In genomic region chr7:44511863-44512468, GRCh38 we compare ENCODE assay signal across 20 cellular contexts. TPM values are rescaled to one million over a fixed set of nuclear protein-coding genes. Genes with fewer than 3 reads are reported as not detected.
DNase-seq lines count a peak whose midpoint lies in the region; ATAC-seq, FAIRE-seq and TF ChIP-seq lines count a peak whose summit lies in the region.
"Had no signal": no experiment of that assay in that cellular context is flagged by ENCODE, and none has a peak within 500 bp of the region (broad histone marks: within the 10 kb centered on the region; RNA-seq: fewer than 3 reads in every experiment).

No MANE protein-coding gene starts in this region.

- H3K79me2 ChIP-seq in MM.1S (ENCODE audit: low read length) (no peaks in the 10 kb centered on the region), K562 (ENCODE audit: control insufficient read depth, insufficient read depth, low read length) (no peaks in the 10 kb centered on the region)

- TF ChIP-seq CTCF in MM.1S (IDR thresholded peaks at IDR 0.05; ENCODE audit: low read length) (no peak), K562 (IDR thresholded peaks at IDR 0.05 in 2 of 3, conservative IDR thresholded peaks at IDR 0.05 in 1 of 3; ENCODE audit: insufficient read depth in 2 of 3, low read depth in 1 of 3, low read length in 3 of 3) (no peak), right lobe of liver (IDR thresholded peaks at IDR 0.05) (no peak), testis (IDR thresholded peaks at IDR 0.05) (no peak)

- no peak for TF ChIP-seq POLR2A in K562 (conservative IDR thresholded peaks at IDR 0.05)
- TF ChIP-seq POLR2A in right lobe of liver (IDR thresholded peaks at IDR 0.05): no peak
- TF ChIP-seq POLR2A in GM12891 (IDR thresholded peaks at IDR 0.05; ENCODE audit: low read depth, low read length): no peak
- TF ChIP-seq POLR2A in testis (IDR thresholded peaks at IDR 0.05): no peak

- TF ChIP-seq RAD21 in K562 (CRISPR knock-in tag; conservative IDR thresholded peaks at IDR 0.05 in 1 of 2, IDR thresholded peaks at IDR 0.05 in 1 of 2): no peak

- H3K27ac ChIP-seq in MM.1S (ENCODE audit: low read length) (no peak overlapping the region), K562 (ENCODE audit: extremely low read depth, low read depth, low read length) (no peak overlapping the region), right lobe of liver (no peak overlapping the region), testis (no peak overlapping the region)

- FAIRE-seq in K562 (lab: Jason Lieb, UNC): no peak
- no peak for FAIRE-seq in GM12891 (lab: Jason Lieb, UNC)
- FAIRE-seq: A204.1, D721Med had no signal

- H3K4me2 ChIP-seq in MM.1S (ENCODE audit: low read depth, low read length) (no peak overlapping the region), K562 (ENCODE audit: insufficient read depth, low read length) (no peak overlapping the region)

- no peak overlapping the region for H3K27ac Mint-ChIP-seq in immature natural killer cell
- H3K27ac Mint-ChIP-seq: B cell; CD4-positive, alpha-beta T cell; HFFc6 had no signal

- H3K9me1 ChIP-seq in K562 (ENCODE audit: control insufficient read depth, insufficient read depth, low read length): no peaks in the 10 kb centered on the region

- H3K27me3 Mint-ChIP-seq in immature natural killer cell (ENCODE audit: low read depth in 3 of 3): peaks cover 0 to 8% (median 0%) of the 10 kb centered on the region in 3 donors
- H3K27me3 Mint-ChIP-seq: B cell had no signal

- H3K4me3 ChIP-seq in MM.1S (ENCODE audit: low read length): no peak overlapping the region
- H3K4me3 ChIP-seq in K562: no peak overlapping the region
- H3K4me3 ChIP-seq in right lobe of liver: no peak overlapping the region
- H3K4me3 ChIP-seq in testis: no peak overlapping the region

- H3K9me3 ChIP-seq in MM.1S (replicated peaks; ENCODE audit: insufficient read depth, low read length) (no peaks in the 10 kb centered on the region), K562 (replicated peaks; ENCODE audit: control insufficient read depth, insufficient read depth, low read depth, low read length) (no peaks in the 10 kb centered on the region), right lobe of liver (no peaks in the 10 kb centered on the region), testis (no peaks in the 10 kb centered on the region)

- peaks cover 4% of the 10 kb centered on the region; the same call in 1 of the 2 replicates for H3K4me1 ChIP-seq in MM.1S (ENCODE audit: low read length)
- H3K4me1 ChIP-seq in K562 (replicated peaks in 1 of 2; ENCODE audit: control insufficient read depth in 2 of 2, insufficient read depth in 2 of 2, low read length in 2 of 2): 0 out of 5 replicates have a peak, but pooled peaks cover 0 to 3% of the 10 kb centered on the region in 2 experiments
- H3K4me1 ChIP-seq in right lobe of liver: no peaks in the 10 kb centered on the region
- H3K4me1 ChIP-seq in testis: no peaks in the 10 kb centered on the region

- no peaks in the 10 kb centered on the region for H3K4me1 Mint-ChIP-seq in immature natural killer cell

- WGBS in K562 (ENCODE audit: insufficient coverage, low coverage, missing lambda C conversion rate): 0% methylated on average over 4 of the region's 4 CpGs
- WGBS in right lobe of liver (ENCODE audit: insufficient coverage, low coverage, low lambda C conversion rate, missing lambda C conversion rate): 48% methylated on average over 4 of the region's 4 CpGs
- WGBS in testis, 2 donors: 54 to 75% methylated on average over 4 of the region's 4 CpGs

- no peaks in the 10 kb centered on the region for H3F3A ChIP-seq in MM.1S (ENCODE audit: insufficient read depth, low read length)

- intact Hi-C loops in K562 (cut with micrococcal nuclease): no loop called here
- intact Hi-C loops in right lobe of liver (cut with DNase I): no loop called here
- intact Hi-C loops in testis (cut with DNase I; ENCODE audit: low total_unique reads): no loop called here

- in situ Hi-C loops in K562 (cut with MboI): no loop called here

- H3K4me3 Mint-ChIP-seq in immature natural killer cell: no peak overlapping the region
- H3K4me3 Mint-ChIP-seq: B cell; CD4-positive, alpha-beta T cell; HFFc6 had no signal

- no peak overlapping the region for H3K9ac ChIP-seq in MM.1S (ENCODE audit: low read length)
- no peak overlapping the region; a peak in 1 of 4 replicates for H3K9ac ChIP-seq in K562 (ENCODE audit: insufficient read depth in 1 of 2, low read depth in 2 of 2, low read length in 2 of 2)

- H3K36me3 ChIP-seq in MM.1S (replicated peaks; ENCODE audit: insufficient read depth, low read length): no peaks in the 10 kb centered on the region
- no peaks in the 10 kb centered on the region for H3K36me3 ChIP-seq in K562 (ENCODE audit: control insufficient read depth, insufficient read depth, low read length)
- peaks cover 0 to 47% (median 10%) of the 10 kb centered on the region in 4 donors for H3K36me3 ChIP-seq in right lobe of liver
- no peaks in the 10 kb centered on the region for H3K36me3 ChIP-seq in testis (ENCODE audit: low read depth, missing control alignments)

- H3K36me3 Mint-ChIP-seq in immature natural killer cell: no peaks in the 10 kb centered on the region

- H4K20me1 ChIP-seq in MM.1S (ENCODE audit: insufficient read depth, low read length): no peaks in the 10 kb centered on the region
- no peaks in the 10 kb centered on the region for H4K20me1 ChIP-seq in K562 (replicated peaks; ENCODE audit: control insufficient read depth, insufficient read depth, low read length)

- H3K9me2 ChIP-seq in MM.1S (replicated peaks; ENCODE audit: insufficient read depth, low read length): no peaks in the 10 kb centered on the region

- DNase-seq in MM.1S (no peak), K562 (ENCODE audit: extremely low read depth in 1 of 4, low spot score in 3 of 4) (no peak), right lobe of liver (no peak), GM12891 (ENCODE audit: insufficient read length, low spot score) (no peak), COLO668 (lab: John Stamatoyannopoulos, UW; ENCODE audit: unreplicated experiment) (no peak), immature natural killer cell (no peak), testis (no peak)
- DNase-seq: C1 segment of cervical spinal cord; CD4-positive, alpha-beta T cell; DMS153; DMS79 treated with DMSO at 0.1 percent for 48 hours; EL; GDM1; HCEC 1CT; HFFc6 had no signal

- CTCF ChIA-PET in K562 (lab: Yijun Ruan, JAX; ENCODE audit: low intra/inter-chr PET ratio): no interaction called here

- no peaks in the 10 kb centered on the region for H3K27me3 ChIP-seq in MM.1S (replicated peaks; ENCODE audit: insufficient read depth, low read length)
- no peaks in the 10 kb centered on the region; a peak in 1 of 5 replicates for H3K27me3 ChIP-seq in K562 (ENCODE audit: control insufficient read depth in 2 of 2, insufficient read depth in 2 of 2, low read length in 2 of 2)
- H3K27me3 ChIP-seq in right lobe of liver: no peaks in the 10 kb centered on the region
- no peaks in the 10 kb centered on the region for H3K27me3 ChIP-seq in testis

- peak overlapping the region; percentile 20; the same call in 1 of the 2 replicates for H2AFZ ChIP-seq in MM.1S (ENCODE audit: low read length)
- H2AFZ ChIP-seq in K562 (ENCODE audit: low read depth, low read length): 0 out of 2 replicates have a peak overlapping the region, but pooled peaks have one; percentile 28

- ATAC-seq in K562 (no peak), right lobe of liver (peak in 3 of 4 donors; percentile 9 to 31 (median 18))

- TF ChIP-seq EP300 in K562 (IDR thresholded peaks at IDR 0.05; ENCODE audit: low read length): no peak

- POLR2A ChIA-PET in K562 (lab: Yijun Ruan, JAX): interaction anchor here (0.6 to 1.9 kb wide), 5 partner anchors 9 to 460 kb away, joined by 3 to 6 read pairs (median 3); no protein-coding TSS in a partner anchor

- BruUV-seq in K562 (replicated peaks; lab: Mats Ljungman, UMichigan): no TSS peak

- peaks cover 0 to 4% (median 0%) of the 10 kb centered on the region in 6 donors for H3K9me3 Mint-ChIP-seq in immature natural killer cell
- H3K9me3 Mint-ChIP-seq: CD4-positive, alpha-beta T cell had no signal

RNA-seq across cellular contexts. Expression of gene NUDCD3, which starts 21.5 kb away (rescaled TPM):
- total RNA-seq in K562 (2011; cell fraction: chromatin; rRNA removed; ENCODE audit: low replicate concordance): 63.6 and 73.8 TPM in 2 replicates
- total RNA-seq in K562 (2011; cell fraction: nucleolus; rRNA removed): 37.4 and 47.0 TPM in 2 replicates
- total RNA-seq in K562 (2011; cell fraction: nucleoplasm; rRNA removed): 50.4 and 63.1 TPM in 2 replicates
- total RNA-seq in K562 (2014; rRNA removed) (38.9 and 44.2 TPM in 2 replicates), K562 (2014; rRNA removed; fragmentation: Illumina TruSeq; extraction: Trizol) (34.1 and 34.5 TPM in 2 replicates), K562 (2015; rRNA removed; fragmentation: Illumina TruSeq; extraction: Trizol) (32.2 and 36.5 TPM in 2 replicates), K562 (2021) (64.2 and 67.5 TPM in 2 replicates), right lobe of liver (10 to 100 TPM; 24.4 to 47.1 (median 42.5) TPM), testis (10 to 100 TPM; 50.6 to 54.6 TPM)
- polyA plus RNA-seq in K562 (2011; rRNA removed) (44.1 and 48.8 TPM in 2 replicates), K562 (2014; fragmentation: Illumina TruSeq; extraction: Trizol) (36.6 and 42.6 TPM in 2 replicates), K562 (2014; fragmentation: Nextera tagmentation; extraction: Ambion mirVana) (10 to 100 TPM; 24.8 to 51.1 TPM), K562 (2014; rRNA removed) (33.2 and 37.9 TPM in 2 replicates), immature natural killer cell (10 to 100 TPM; 43.3 to 60.4 (median 56.3) TPM), testis (ENCODE audit: insufficient read depth, low read depth, low replicate concordance) (112 TPM)
- polyA plus RNA-seq in K562 (2011; cell fraction: cytosol; rRNA removed): 31.6 and 43.3 TPM in 2 replicates
- polyA plus RNA-seq in K562 (2011; cell fraction: nucleus; rRNA removed): 40.4 and 53.9 TPM in 2 replicates
- 43.7 and 44.4 TPM in 2 replicates for polyA plus RNA-seq in K562 (2012)
- 87.8 and 95.8 TPM in 2 replicates for polyA minus RNA-seq in K562 (2011; rRNA and poly(A)+ RNA removed)
- polyA minus RNA-seq in K562 (2011; cell fraction: cytosol; rRNA and poly(A)+ RNA removed): 34.4 and 44.3 TPM in 2 replicates
- 27.1 and 34.5 TPM in 2 replicates for polyA minus RNA-seq in K562 (2011; cell fraction: nucleus; rRNA and poly(A)+ RNA removed)
- 36.8 TPM for polyA plus RNA-seq in GM12891 (2012; ENCODE audit: low read depth, missing spikeins)

RNA-seq across cellular contexts. Expression of gene NPC1L1, which starts 29.2 kb away (rescaled TPM):
- total RNA-seq in K562 (2011; cell fraction: chromatin; rRNA removed; ENCODE audit: low replicate concordance): 0.26 and 0.81 TPM in 2 replicates
- total RNA-seq in K562 (2011; cell fraction: nucleolus; rRNA removed): 0.33 and 0.39 TPM in 2 replicates
- total RNA-seq in K562 (2011; cell fraction: nucleoplasm; rRNA removed): 0.15 and 0.37 TPM in 2 replicates
- total RNA-seq in K562 (2014; rRNA removed) (0.18 TPM in 1 of 2 replicates, not detected in the other), K562 (2014; rRNA removed; fragmentation: Illumina TruSeq; extraction: Trizol) (not detected in 2 replicates), K562 (2015; rRNA removed; fragmentation: Illumina TruSeq; extraction: Trizol) (not detected in 2 replicates), K562 (2021) (0.02 and 0.07 TPM in 2 replicates), right lobe of liver (10 to 100 TPM; 17.0 to 49.8 (median 21.1) TPM), testis (under 1 TPM; 0.37 to 0.55 TPM)
- polyA plus RNA-seq in K562 (2011; rRNA removed) (0.08 and 0.14 TPM in 2 replicates), K562 (2014; fragmentation: Illumina TruSeq; extraction: Trizol) (0.01 and 0.06 TPM in 2 replicates), K562 (2014; fragmentation: Nextera tagmentation; extraction: Ambion mirVana) (not detected), K562 (2014; rRNA removed) (0.07 TPM in 1 of 2 replicates, not detected in the other), immature natural killer cell (not detected), testis (ENCODE audit: insufficient read depth, low read depth, low replicate concordance) (0.83 TPM)
- polyA plus RNA-seq in K562 (2011; cell fraction: cytosol; rRNA removed): 0.10 and 0.18 TPM in 2 replicates
- 0.74 and 1.1 TPM in 2 replicates for polyA plus RNA-seq in K562 (2011; cell fraction: nucleus; rRNA removed)
- 0.08 and 0.11 TPM in 2 replicates for polyA plus RNA-seq in K562 (2012)
- 0.06 and 0.11 TPM in 2 replicates for polyA minus RNA-seq in K562 (2011; rRNA and poly(A)+ RNA removed)
- polyA minus RNA-seq in K562 (2011; cell fraction: cytosol; rRNA and poly(A)+ RNA removed): not detected in 2 replicates
- 0.13 and 0.44 TPM in 2 replicates for polyA minus RNA-seq in K562 (2011; cell fraction: nucleus; rRNA and poly(A)+ RNA removed)
- 0.04 TPM for polyA plus RNA-seq in GM12891 (2012; ENCODE audit: low read depth, missing spikeins)
- total RNA-seq: B cell, H4, HFFc6, HT1080 had no signal

Comparison
In these comparisons a context has a peak if more than half of its experiments do, and no peak if none do; other contexts are left out.
1. RNA of gene NPC1L1, which starts 29.2 kb away (total RNA-seq): 17.0 to 49.8 TPM in right lobe of liver; 0.37 to 0.55 TPM in testis and 0.02 to 0.81 TPM in K562; every median in the first group is over 4 times any median in the second.